17 cellular contexts compared by ENCODE assay signal in genomic region chr3:149958171-149958796, GRCh38. TPM values are rescaled to one million over a fixed set of nuclear protein-coding genes. Genes with fewer than 3 reads are reported as not detected.
A peak's percentile ranks its signal among the peaks of the same experiment; 100 is the strongest.
DNase-seq lines count a peak whose midpoint lies in the region; ATAC-seq and TF ChIP-seq lines count a peak whose summit lies in the region.
"Had no signal": no experiment of that assay in that cellular context is flagged by ENCODE, and none has a peak within 500 bp of the region (broad histone marks: within the 10 kb centered on the region; RNA-seq: fewer than 3 reads in every experiment).

No MANE protein-coding gene starts in this region.

- no peak for DNase-seq in activated naive CD8-positive, alpha-beta T cell treated with anti-CD3 and anti-CD28 coated beads for 36 hours
- no peak for DNase-seq in activated naive CD8-positive, alpha-beta T cell treated with anti-CD3 and anti-CD28 coated beads, Interleukin-2, amount 50 U/mL, for 24 hours
- DNase-seq in brain microvascular endothelial cell (no peak), iris pigment epithelial cell (ENCODE audit: low read depth) (peak; percentile 58), NCI-H2029 (lab: John Stamatoyannopoulos, UW) (no peak), transverse colon (no peak), HuH-7.5 (ENCODE audit: low spot score) (no peak)
- DNase-seq in stimulated activated effector memory CD8-positive, alpha-beta T cell treated with anti-CD3 and anti-CD28 coated beads, Interleukin-12 subunit alpha, Interleukin-12 subunit beta, amount 100 ng/mL, for 72 hours (ENCODE audit: low spot score in 2 of 2), result no peak
- DNase-seq: activated CD8-positive, alpha-beta T cell treated with anti-CD3 and anti-CD28 coated beads for 36 hours; CD4-positive, CD25-positive, alpha-beta regulatory T cell; mesenchymal stem cell; MG63; NCI-H187; stimulated activated CD4-positive, alpha-beta T cell treated with anti-CD3 and anti-CD28 coated beads, Interleukin-12 subunit alpha, Interleukin-12 subunit beta, amount 100 ng/mL, for 4 hours; upper lobe of right lung had no signal

- TF ChIP-seq EP300 in transverse colon (IDR thresholded peaks at IDR 0.05; ENCODE audit: low read depth), result no peak

- no peak overlapping the region for H3K4me3 Mint-ChIP-seq in activated naive CD8-positive, alpha-beta T cell treated with anti-CD3 and anti-CD28 coated beads for 36 hours
- no peak overlapping the region for H3K4me3 Mint-ChIP-seq in activated naive CD8-positive, alpha-beta T cell treated with anti-CD3 and anti-CD28 coated beads, Interleukin-2, amount 50 U/mL, for 24 hours
- H3K4me3 Mint-ChIP-seq in stimulated activated effector memory CD8-positive, alpha-beta T cell treated with anti-CD3 and anti-CD28 coated beads, Interleukin-12 subunit alpha, Interleukin-12 subunit beta, amount 100 ng/mL, for 72 hours, result no peak overlapping the region
- H3K4me3 Mint-ChIP-seq: activated CD8-positive, alpha-beta T cell treated with anti-CD3 and anti-CD28 coated beads for 36 hours; activated T-helper 1 cell treated with anti-CD3 and anti-CD28 coated beads, Interleukin-12 subunit alpha, Interleukin-12 subunit beta, Interleukin-2, Interleukin-4 antibody, amounts not matched to agents 30 ng/mL and 10 ng/mL and 1 ng/mL, durations not matched to agents 14 hours and 24 hours and 36 hours; CD4-positive, CD25-positive, alpha-beta regulatory T cell had no signal

- 44 to 66% methylated on average over 1 to 3 of the region's 3 CpGs for WGBS in transverse colon (ENCODE audit: low coverage in 1 of 2), 2 donors

- no peaks in the 10 kb centered on the region for H3K27me3 ChIP-seq in brain microvascular endothelial cell (replicated peaks)
- no peaks in the 10 kb centered on the region for H3K27me3 ChIP-seq in transverse colon
- H3K27me3 ChIP-seq: MG63, upper lobe of right lung had no signal

- H3K36me3 ChIP-seq in brain microvascular endothelial cell (replicated peaks) (peaks cover 3% of the 10 kb centered on the region), transverse colon (no peaks in the 10 kb centered on the region)
- H3K36me3 ChIP-seq: upper lobe of right lung had no signal

- no peak for TF ChIP-seq POLR2A in transverse colon (IDR thresholded peaks at IDR 0.05)

- H3K27ac Mint-ChIP-seq in activated naive CD8-positive, alpha-beta T cell treated with anti-CD3 and anti-CD28 coated beads for 36 hours, result peak overlapping the region; percentile 14
- H3K27ac Mint-ChIP-seq in activated naive CD8-positive, alpha-beta T cell treated with anti-CD3 and anti-CD28 coated beads, Interleukin-2, amount 50 U/mL, for 24 hours, result no peak overlapping the region
- H3K27ac Mint-ChIP-seq in stimulated activated effector memory CD8-positive, alpha-beta T cell treated with anti-CD3 and anti-CD28 coated beads, Interleukin-12 subunit alpha, Interleukin-12 subunit beta, amount 100 ng/mL, for 72 hours, result no peak overlapping the region
- H3K27ac Mint-ChIP-seq: activated CD8-positive, alpha-beta T cell treated with anti-CD3 and anti-CD28 coated beads for 36 hours; activated T-helper 1 cell treated with anti-CD3 and anti-CD28 coated beads, Interleukin-12 subunit alpha, Interleukin-12 subunit beta, Interleukin-2, Interleukin-4 antibody, amounts not matched to agents 30 ng/mL and 10 ng/mL and 1 ng/mL, durations not matched to agents 14 hours and 24 hours and 36 hours had no signal

- in situ Hi-C loops in brain microvascular endothelial cell (cut with HindIII; ENCODE audit: low pct_ligation_motif_present, low sequenced_read_pairs) (no loop called here), transverse colon (cut with MboI; ENCODE audit: low pct_ligation_motif_present in 1 of 4, low pct_unique_long_range_greater_than_20kb in 1 of 4, low sequenced_read_pairs in 3 of 4) (loop anchor here (10.0 to 25.0 kb wide), 5 partner anchors 227 to 554 kb away; partner anchors contain the start of gene TSC22D2 (in 1 of the 4))

- H3K9me3 ChIP-seq in transverse colon, result no peaks in the 10 kb centered on the region
- H3K9me3 ChIP-seq: MG63, upper lobe of right lung had no signal

- no peaks in the 10 kb centered on the region for H3K36me3 Mint-ChIP-seq in activated naive CD8-positive, alpha-beta T cell treated with anti-CD3 and anti-CD28 coated beads for 36 hours
- peaks cover 4% of the 10 kb centered on the region for H3K36me3 Mint-ChIP-seq in activated naive CD8-positive, alpha-beta T cell treated with anti-CD3 and anti-CD28 coated beads, Interleukin-2, amount 50 U/mL, for 24 hours (ENCODE audit: low read depth)
- peaks cover 12% of the 10 kb centered on the region for H3K36me3 Mint-ChIP-seq in stimulated activated effector memory CD8-positive, alpha-beta T cell treated with anti-CD3 and anti-CD28 coated beads, Interleukin-12 subunit alpha, Interleukin-12 subunit beta, amount 100 ng/mL, for 72 hours

- H3K9me3 Mint-ChIP-seq in activated naive CD8-positive, alpha-beta T cell treated with anti-CD3 and anti-CD28 coated beads for 36 hours, result no peaks in the 10 kb centered on the region
- no peaks in the 10 kb centered on the region for H3K9me3 Mint-ChIP-seq in activated naive CD8-positive, alpha-beta T cell treated with anti-CD3 and anti-CD28 coated beads, Interleukin-2, amount 50 U/mL, for 24 hours
- no peaks in the 10 kb centered on the region for H3K9me3 Mint-ChIP-seq in stimulated activated effector memory CD8-positive, alpha-beta T cell treated with anti-CD3 and anti-CD28 coated beads, Interleukin-12 subunit alpha, Interleukin-12 subunit beta, amount 100 ng/mL, for 72 hours
- H3K9me3 Mint-ChIP-seq: activated CD8-positive, alpha-beta T cell treated with anti-CD3 and anti-CD28 coated beads for 36 hours; activated T-helper 1 cell treated with anti-CD3 and anti-CD28 coated beads, Interleukin-12 subunit alpha, Interleukin-12 subunit beta, Interleukin-2, Interleukin-4 antibody, amounts not matched to agents 30 ng/mL and 10 ng/mL and 1 ng/mL, durations not matched to agents 14 hours and 24 hours and 36 hours; CD4-positive, CD25-positive, alpha-beta regulatory T cell had no signal

- peaks cover 0 to 18% (median 8%) of the 10 kb centered on the region in 4 donors for H3K4me1 ChIP-seq in transverse colon
- H3K4me1 ChIP-seq: upper lobe of right lung had no signal

- intact Hi-C loops in transverse colon (cut with DNase I; ENCODE audit: low total_unique reads), result no loop called here

- H3K4me3 ChIP-seq in brain microvascular endothelial cell (ENCODE audit: low read depth, low read length), result no peak overlapping the region
- H3K4me3 ChIP-seq in transverse colon, result no peak overlapping the region
- H3K4me3 ChIP-seq: MG63, upper lobe of right lung had no signal

- H3K27ac ChIP-seq in brain microvascular endothelial cell (no peak overlapping the region), transverse colon (peak overlapping the region in 2 of 4 donors; percentile 4 to 44)
- H3K27ac ChIP-seq: upper lobe of right lung had no signal

- H3K27me3 Mint-ChIP-seq in activated naive CD8-positive, alpha-beta T cell treated with anti-CD3 and anti-CD28 coated beads for 36 hours, result no peaks in the 10 kb centered on the region
- H3K27me3 Mint-ChIP-seq in activated naive CD8-positive, alpha-beta T cell treated with anti-CD3 and anti-CD28 coated beads, Interleukin-2, amount 50 U/mL, for 24 hours, result no peaks in the 10 kb centered on the region
- H3K27me3 Mint-ChIP-seq: activated CD8-positive, alpha-beta T cell treated with anti-CD3 and anti-CD28 coated beads for 36 hours; CD4-positive, CD25-positive, alpha-beta regulatory T cell had no signal

- peaks cover 13% of the 10 kb centered on the region for H3K4me1 Mint-ChIP-seq in activated naive CD8-positive, alpha-beta T cell treated with anti-CD3 and anti-CD28 coated beads for 36 hours
- H3K4me1 Mint-ChIP-seq in activated naive CD8-positive, alpha-beta T cell treated with anti-CD3 and anti-CD28 coated beads, Interleukin-2, amount 50 U/mL, for 24 hours, result peaks cover 17% of the 10 kb centered on the region
- H3K4me1 Mint-ChIP-seq in stimulated activated effector memory CD8-positive, alpha-beta T cell treated with anti-CD3 and anti-CD28 coated beads, Interleukin-12 subunit alpha, Interleukin-12 subunit beta, amount 100 ng/mL, for 72 hours, result peaks cover 18% of the 10 kb centered on the region

- TF ChIP-seq CTCF in brain microvascular endothelial cell (IDR thresholded peaks at IDR 0.05; ENCODE audit: low read depth, low read length, missing control alignments) (peak; percentile 14), transverse colon (IDR thresholded peaks at IDR 0.05) (no peak)

- no peak for ATAC-seq in activated naive CD8-positive, alpha-beta T cell treated with anti-CD3 and anti-CD28 coated beads, Interleukin-2, amount 50 U/mL, for 24 hours
- peak; percentile 78 for ATAC-seq in stimulated activated effector memory CD8-positive, alpha-beta T cell treated with anti-CD3 and anti-CD28 coated beads, Interleukin-12 subunit alpha, Interleukin-12 subunit beta, amount 100 ng/mL, for 72 hours
- ATAC-seq: activated CD8-positive, alpha-beta T cell treated with anti-CD3 and anti-CD28 coated beads for 36 hours; Right ventricle myocardium inferior; upper lobe of right lung had no signal

RNA-seq across cellular contexts. Expression of gene PFN2, which starts 12.4 kb away (rescaled TPM):
- total RNA-seq in activated naive CD8-positive, alpha-beta T cell treated with anti-CD3 and anti-CD28 coated beads for 36 hours, result 1 to 10 TPM; 4.2 to 5.2 TPM
- 10 to 100 TPM; 14.1 to 49.1 (median 42.6) TPM for total RNA-seq in transverse colon
